Comparison of ENCODE assay signal across 12 cellular contexts in the genomic region with DNA sequence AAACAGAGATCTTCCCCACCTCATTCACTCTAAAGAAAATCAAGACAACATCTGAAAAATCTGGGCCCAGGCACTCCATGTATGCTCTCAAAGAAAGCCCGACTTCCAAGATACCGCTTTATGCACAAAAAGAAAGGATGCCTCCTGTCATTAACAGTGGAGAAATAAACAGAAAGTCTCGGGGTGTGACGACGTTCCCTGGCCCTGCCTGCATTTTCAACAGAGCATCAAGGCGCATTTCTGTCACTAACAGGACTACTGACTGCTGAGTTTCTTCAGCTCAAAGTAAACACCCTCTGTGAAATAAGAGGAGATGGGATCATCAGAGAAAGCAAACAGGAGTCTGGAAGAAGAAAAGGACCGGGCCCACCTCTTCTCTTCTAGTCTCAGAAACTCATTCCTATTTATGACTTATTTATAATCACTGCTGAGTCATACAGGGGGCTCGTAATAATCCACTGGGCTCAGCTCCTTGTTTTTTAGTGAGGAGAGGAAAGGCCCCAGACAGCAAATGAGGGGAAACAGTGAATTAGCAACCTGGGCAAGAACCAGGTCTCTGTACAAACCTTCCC.
DNase-seq lines count a peak whose midpoint lies in the region; ATAC-seq and TF ChIP-seq lines count a peak whose summit lies in the region.
"Had no signal": no experiment of that assay in that cellular context is flagged by ENCODE, and none has a peak within 500 bp of the region (broad histone marks: within the 10 kb centered on the region; RNA-seq: fewer than 3 reads in every experiment).

No MANE protein-coding gene starts in this region.

- H3K79me2 ChIP-seq in OCI-LY7 (ENCODE audit: insufficient read depth, low read depth, low read length) = peaks cover 48% of the 10 kb centered on the region; the same call in 1 of the 2 replicates

- H3K9ac ChIP-seq in rectal smooth muscle tissue (ENCODE audit: low read length) = no peak overlapping the region

- peak; percentile 50; the same call in 2 of the 3 replicates for ATAC-seq in SK-N-SH treated with all-trans-retinoic acid at 6 μM for 48 hours
- no peak for ATAC-seq in HG03342 (IDR thresholded peaks at IDR 0.05; ENCODE audit: unreplicated experiment)
- ATAC-seq: lower lobe of right lung had no signal

- no peaks in the 10 kb centered on the region for H3K9me2 ChIP-seq in OCI-LY7 (ENCODE audit: insufficient read depth, low read length)

- TF ChIP-seq CTCF in epithelial cell of esophagus (IDR thresholded peaks at IDR 0.05; ENCODE audit: insufficient read depth, low read depth, low read length, missing control alignments) (no peak), GM13976 (IDR thresholded peaks at IDR 0.05; ENCODE audit: borderline replicate concordance, control extremely low read depth, extremely low read depth, insufficient read depth, missing control alignments) (no peak), OCI-LY7 (conservative IDR thresholded peaks at IDR 0.05; ENCODE audit: low read length) (no peak)

- peak; percentile 51 for DNase-seq in EL
- DNase-seq in epithelial cell of esophagus (ENCODE audit: low read depth) = peak; percentile 25
- no peak for DNase-seq in GM13976 (ENCODE audit: low spot score)
- no peak for DNase-seq in OCI-LY7 (ENCODE audit: low spot score)
- no peak for DNase-seq in caudate nucleus (lab: John Stamatoyannopoulos, UW)
- DNase-seq: COR-L47, H9, lower lobe of right lung, NCI-H2029 treated with DMSO at 0.1 percent for 48 hours had no signal

- H3K27ac ChIP-seq in rectal smooth muscle tissue (ENCODE audit: low read depth, low read length) (peak overlapping the region; percentile 48), OCI-LY7 (ENCODE audit: low read depth, low read length, poor library complexity, severe bottlenecking) (no peak overlapping the region), caudate nucleus (ENCODE audit: low read depth, low read length) (no peak overlapping the region)
- H3K27ac ChIP-seq: lower lobe of right lung had no signal

- intact Hi-C loops in OCI-LY7 (cut with micrococcal nuclease; ENCODE audit: unreplicated experiment) = no loop called here

- no peaks in the 10 kb centered on the region for H3K27me3 ChIP-seq in rectal smooth muscle tissue (ENCODE audit: control insufficient read depth, insufficient read depth, low read length)

- no peak overlapping the region for H2AFZ ChIP-seq in OCI-LY7 (ENCODE audit: low read length)

- no peaks in the 10 kb centered on the region for H3K9me3 ChIP-seq in OCI-LY7 (ENCODE audit: low read length)
- H3K9me3 ChIP-seq: lower lobe of right lung had no signal

- POLR2A ChIA-PET in OCI-LY7 (lab: Charles Lee) = no interaction called here

- H4K20me1 ChIP-seq in OCI-LY7 (ENCODE audit: insufficient read depth, low read length) = no peaks in the 10 kb centered on the region

- peaks cover 11% of the 10 kb centered on the region for H3K4me1 ChIP-seq in rectal smooth muscle tissue (ENCODE audit: control insufficient read depth, insufficient read depth, low read length)
- H3K4me1 ChIP-seq in OCI-LY7 (ENCODE audit: insufficient read depth, low read length, poor library complexity, severe bottlenecking) = peaks cover 34% of the 10 kb centered on the region

- H3K4me2 ChIP-seq in OCI-LY7 (ENCODE audit: low read length) = no peak overlapping the region

- in situ Hi-C loops in GM13976 (cut with MboI; ENCODE audit: low sequenced_read_pairs, unreplicated experiment) = no loop called here

- CTCF ChIA-PET in OCI-LY7 (lab: Charles Lee; ENCODE audit: unreplicated experiment) = no interaction called here

- H3K36me3 ChIP-seq in rectal smooth muscle tissue (ENCODE audit: control insufficient read depth, insufficient read depth, low read length) (peaks cover 13% of the 10 kb centered on the region), OCI-LY7 (ENCODE audit: insufficient read depth, low read length) (peaks cover 93% of the 10 kb centered on the region)

- H3K4me3 ChIP-seq in epithelial cell of esophagus (ENCODE audit: low read length) (no peak overlapping the region), rectal smooth muscle tissue (ENCODE audit: low read length) (no peak overlapping the region), OCI-LY7 (ENCODE audit: low read depth, low read length, poor library complexity, severe bottlenecking) (no peak overlapping the region)
- H3K4me3 ChIP-seq: lower lobe of right lung had no signal

- BruUV-seq in OCI-LY7 (replicated peaks; lab: Mats Ljungman, UMichigan) = no TSS peak

TF ChIP-seq in SK-N-SH treated with all-trans-retinoic acid at 6 μM for 48 hours, 23 proteins besides CTCF, POLR2A, EP300 and RAD21:
- TF ChIP-seq TCF4 (CRISPR knock-in tag; IDR thresholded peaks at IDR 0.05; ENCODE audit: borderline replicate concordance) = no peak
- TF ChIP-seq GLIS3 (CRISPR knock-in tag; IDR thresholded peaks at IDR 0.05) = no peak
- no peak for TF ChIP-seq CSDC2 (CRISPR knock-in tag; IDR thresholded peaks at IDR 0.05)
- no peak for TF ChIP-seq ZNF70 (CRISPR knock-in tag; IDR thresholded peaks at IDR 0.05)

Comparison
In these comparisons a context has a peak if more than half of its experiments do, and no peak if none do; other contexts are left out.
1. DNase-seq: peak in EL (single experiment) and epithelial cell of esophagus (single experiment); none in GM13976 (single experiment), OCI-LY7 (single experiment) and caudate nucleus (0 of 61).